Comparison of ENCODE assay signal across 35 cellular contexts in genomic region chrX:132263127-132263526, GRCh38. TPM values are rescaled to one million over a fixed set of nuclear protein-coding genes. Genes with fewer than 3 reads are reported as not detected.
DNase-seq lines count a peak whose midpoint lies in the region; ATAC-seq, FAIRE-seq and TF ChIP-seq lines count a peak whose summit lies in the region.
"Had no signal": no experiment of that assay in that cellular context is flagged by ENCODE, and none has a peak within 500 bp of the region (broad histone marks: within the 10 kb centered on the region; RNA-seq: fewer than 3 reads in every experiment).

No MANE protein-coding gene starts in this region.

- no peaks in the 10 kb centered on the region for H3K36me3 ChIP-seq in HEK293 (ENCODE audit: control insufficient read depth in 2 of 2, insufficient read depth in 1 of 2, low read length in 2 of 2)
- no peaks in the 10 kb centered on the region for H3K36me3 ChIP-seq in astrocyte (ENCODE audit: insufficient read depth, low read length)
- H3K36me3 ChIP-seq: BE2C; BLaER1; BLaER1 treated with 17β-estradiol and CSF1 and Interleukin-3, amounts not matched to agents 10 nM and 100 nM had no signal

- H3K9ac ChIP-seq in astrocyte (ENCODE audit: low read length): no peak overlapping the region
- H3K9ac ChIP-seq: BLaER1; BLaER1 treated with 17β-estradiol and CSF1 and Interleukin-3, amounts not matched to agents 10 nM and 100 nM had no signal

- H3K4me3 Mint-ChIP-seq in T-helper 17 cell (no peak overlapping the region), astrocyte (ENCODE audit: unreplicated experiment) (no peak overlapping the region)
- H3K4me3 Mint-ChIP-seq: B cell; CD14-positive monocyte; CD4-positive, alpha-beta memory T cell; CD4-positive, alpha-beta T cell; CD4-positive, CD25-positive, alpha-beta regulatory T cell; CD8-positive, alpha-beta memory T cell; CD8-positive, alpha-beta T cell had no signal

- peak; percentile 54 for FAIRE-seq in astrocyte (lab: Jason Lieb, UNC)
- FAIRE-seq: A204.1, A549, D721Med had no signal

- H3K27me3 Mint-ChIP-seq in T-helper 17 cell: no peaks in the 10 kb centered on the region
- H3K27me3 Mint-ChIP-seq in astrocyte (ENCODE audit: low read depth, unreplicated experiment): no peaks in the 10 kb centered on the region
- H3K27me3 Mint-ChIP-seq: B cell; CD4-positive, alpha-beta memory T cell; CD4-positive, alpha-beta T cell; CD4-positive, CD25-positive, alpha-beta regulatory T cell had no signal

- H3K9me3 Mint-ChIP-seq in astrocyte (ENCODE audit: unreplicated experiment): no peaks in the 10 kb centered on the region
- H3K9me3 Mint-ChIP-seq: CD4-positive, alpha-beta memory T cell; CD4-positive, alpha-beta T cell; CD8-positive, alpha-beta memory T cell; CD8-positive, alpha-beta T cell had no signal

- H4K20me1 ChIP-seq in astrocyte (ENCODE audit: insufficient read depth, low read length): no peaks in the 10 kb centered on the region
- H4K20me1 ChIP-seq: BLaER1 had no signal

- no peaks in the 10 kb centered on the region for H3K27me3 ChIP-seq in astrocyte (ENCODE audit: insufficient read depth, low read length)
- H3K27me3 ChIP-seq: BE2C had no signal

- no peaks in the 10 kb centered on the region for H3K79me2 ChIP-seq in astrocyte (ENCODE audit: insufficient read depth, low read length)

- no peak for ATAC-seq in T-helper 17 cell
- ATAC-seq: A549; CD8-positive, alpha-beta T cell had no signal

- H3K27ac ChIP-seq in HEK293 (ENCODE audit: extremely low read depth, low read depth, low read length): no peak overlapping the region
- no peak overlapping the region for H3K27ac ChIP-seq in astrocyte (ENCODE audit: low read depth, low read length)
- H3K27ac ChIP-seq: 22Rv1; A549; BLaER1; BLaER1 treated with 17β-estradiol and CSF1 and Interleukin-3, amounts not matched to agents 10 nM and 100 nM; C4-2B had no signal

- H3K36me3 Mint-ChIP-seq in T-helper 17 cell (ENCODE audit: low read depth) (no peaks in the 10 kb centered on the region), astrocyte (ENCODE audit: low read depth, unreplicated experiment) (no peaks in the 10 kb centered on the region)
- H3K36me3 Mint-ChIP-seq: CD14-positive monocyte; CD4-positive, alpha-beta memory T cell; CD8-positive, alpha-beta memory T cell; CD8-positive, alpha-beta T cell had no signal

- CTCF ChIA-PET in HEK293 (lab: Yijun Ruan, JAX): no interaction called here
- CTCF ChIA-PET in HEK293T (lab: Yijun Ruan, JAX): no interaction called here

- POLR2A ChIA-PET in HEK293 (lab: Yijun Ruan, JAX): no interaction called here
- POLR2A ChIA-PET in HEK293T (lab: Yijun Ruan, JAX): no interaction called here

- H2AFZ ChIP-seq in astrocyte (ENCODE audit: low read depth, low read length): no peak overlapping the region

- TF ChIP-seq CTCF in HEK293 (tag by site-specific recombination; IDR thresholded peaks at IDR 0.05): no peak
- TF ChIP-seq CTCF in astrocyte (IDR thresholded peaks at IDR 0.05; ENCODE audit: insufficient read depth, low read depth, low read length): no peak

- H3K9me3 ChIP-seq in HEK293 (ENCODE audit: control insufficient read depth, insufficient read depth, low read depth, low read length): no peaks in the 10 kb centered on the region
- H3K9me3 ChIP-seq in T-helper 17 cell (ENCODE audit: control insufficient read depth, low read length, poor library complexity, severe bottlenecking): no peaks in the 10 kb centered on the region
- no peaks in the 10 kb centered on the region for H3K9me3 ChIP-seq in astrocyte (ENCODE audit: insufficient read depth, low read depth, low read length)
- H3K9me3 ChIP-seq: A549, BE2C, BLaER1, Caco-2 had no signal

- DNase-seq in T-helper 17 cell (no peak), astrocyte (ENCODE audit: low read depth) (no peak), HEK293T (ENCODE audit: extremely low spot score) (no peak), SW480 (ENCODE audit: low spot score) (no peak), anterior cingulate cortex (lab: John Stamatoyannopoulos, UW) (no peak)
- DNase-seq: 8988T; ACHN; AML-193; BE2C; C1 segment of cervical spinal cord; Caco-2; Calu3; CD4-positive, alpha-beta memory T cell; CD4-positive, alpha-beta T cell; CD4-positive, CD25-positive, alpha-beta regulatory T cell; CD8-positive, alpha-beta memory T cell; CD8-positive, alpha-beta T cell; COR-L47; DMS 273 treated with DMSO at 0.1 percent for 48 hours; DMS153; DMS53; DMS79; DMS79 treated with DMSO at 0.1 percent for 48 hours; DND-41; EL had no signal

- H3K4me2 ChIP-seq in astrocyte (ENCODE audit: low read length): no peak overlapping the region
- H3K4me2 ChIP-seq: A549; BLaER1; BLaER1 treated with 17β-estradiol and CSF1 and Interleukin-3, amounts not matched to agents 10 nM and 100 nM had no signal

- H3K4me1 ChIP-seq in HEK293 (ENCODE audit: control insufficient read depth, insufficient read depth, low read length) (no peaks in the 10 kb centered on the region), astrocyte (ENCODE audit: insufficient read depth, low read length) (no peaks in the 10 kb centered on the region)
- H3K4me1 ChIP-seq: A549; BE2C; BLaER1; BLaER1 treated with 17β-estradiol and CSF1 and Interleukin-3, amounts not matched to agents 10 nM and 100 nM; Caco-2 had no signal

- peak overlapping the region; percentile 49 for H3K27ac Mint-ChIP-seq in T-helper 17 cell
- H3K27ac Mint-ChIP-seq in astrocyte (ENCODE audit: unreplicated experiment): no peak overlapping the region
- H3K27ac Mint-ChIP-seq: B cell; CD14-positive monocyte; CD4-positive, alpha-beta memory T cell; CD4-positive, alpha-beta T cell; CD4-positive, CD25-positive, alpha-beta regulatory T cell; CD8-positive, alpha-beta memory T cell; CD8-positive, alpha-beta T cell had no signal

- H3K4me1 Mint-ChIP-seq in T-helper 17 cell (no peaks in the 10 kb centered on the region), astrocyte (ENCODE audit: low read depth, unreplicated experiment) (peaks cover 7% of the 10 kb centered on the region)
- H3K4me1 Mint-ChIP-seq: B cell; CD14-positive monocyte; CD4-positive, CD25-positive, alpha-beta regulatory T cell; CD8-positive, alpha-beta memory T cell had no signal

- no peak overlapping the region for H3K4me3 ChIP-seq in HEK293 (ENCODE audit: low read depth, low read length)
- no peak overlapping the region for H3K4me3 ChIP-seq in astrocyte (ENCODE audit: insufficient read depth, low read depth, low read length)
- H3K4me3 ChIP-seq: A549; BLaER1; BLaER1 treated with 17β-estradiol and CSF1 and Interleukin-3, amounts not matched to agents 10 nM and 100 nM had no signal

TF ChIP-seq in HEK293, 187 proteins besides CTCF, POLR2A, EP300 and RAD21:
- TF ChIP-seq ZNF558 (tag by site-specific recombination; IDR thresholded peaks at IDR 0.05) (peak; percentile 94), ZNF248 (tag by site-specific recombination; IDR thresholded peaks at IDR 0.05) (no peak), ZNF18 (tag by site-specific recombination; IDR thresholded peaks at IDR 0.05) (no peak)

TF ChIP-seq in HEK293T, 16 proteins besides CTCF, POLR2A, EP300 and RAD21:
- TF ChIP-seq FOXA1 (IDR thresholded peaks at IDR 0.05) (no peak), SP1 (IDR thresholded peaks at IDR 0.05) (no peak), ELF4 (IDR thresholded peaks at IDR 0.05) (no peak), CTBP1 (IDR thresholded peaks at IDR 0.05; ENCODE audit: borderline replicate concordance) (no peak), TARDBP (IDR thresholded peaks at IDR 0.05) (no peak), FOXM1 (IDR thresholded peaks at IDR 0.05; ENCODE audit: borderline replicate concordance) (no peak), LEF1 (IDR thresholded peaks at IDR 0.05; ENCODE audit: borderline replicate concordance) (no peak), HDGF (IDR thresholded peaks at IDR 0.05; ENCODE audit: borderline replicate concordance) (no peak), FOXK2 (IDR thresholded peaks at IDR 0.05) (no peak), PKNOX1 (IDR thresholded peaks at IDR 0.05) (no peak), BHLHE40 (IDR thresholded peaks at IDR 0.05; ENCODE audit: borderline replicate concordance) (no peak), ZNF384 (IDR thresholded peaks at IDR 0.05) (no peak), ARNT (IDR thresholded peaks at IDR 0.05) (no peak), NFRKB (IDR thresholded peaks at IDR 0.05) (no peak), SUZ12 (IDR thresholded peaks at IDR 0.05) (no peak), L3MBTL2 (conservative IDR thresholded peaks at IDR 0.05) (no peak)

RNA-seq across cellular contexts. Expression of gene RAP2C, which starts 43.9 kb away (rescaled TPM):
- total RNA-seq in T-helper 17 cell (10 to 100 TPM; 38.5 to 47.2 TPM), astrocyte (29.0 and 31.2 TPM in 2 replicates)
